Comparison of ENCODE assay signal across 8 cellular contexts in genomic region chr7:38178004-38178694, GRCh38. TPM values are rescaled to one million over a fixed set of nuclear protein-coding genes. Genes with fewer than 3 reads are reported as not detected.
DNase-seq lines count a peak whose midpoint lies in the region; ATAC-seq and TF ChIP-seq lines count a peak whose summit lies in the region.

Gene STARD3NL (plus strand): TSS chr7:38178245. CDS start chr7:38207505, 29,260 bp downstream.

- intact Hi-C loops in activated B cell treated with CpG ODN at 0.5 μM for 24 hours (cut with micrococcal nuclease) = loop anchor here (1.0 to 10.0 kb wide), 11 partner anchors 8 to 1957 kb away; partner anchors contain the start of genes ELMO1, MPLKIP, RALA and SUGCT

- in situ Hi-C loops in GM18951 (cut with MboI; ENCODE audit: low sequenced_read_pairs, unreplicated experiment) = no loop called here

- CTCF ChIA-PET in activated B cell treated with CpG ODN at 0.5 μM for 24 hours (lab: Charles Lee) = interaction anchor here (0.8 to 1.4 kb wide), 2 partner anchors 38 to 70 kb away, joined by 3 to 13 read pairs; no protein-coding TSS in a partner anchor

- peak within 1 kb of the TSS; percentile 79 for H3K27ac ChIP-seq in caudate nucleus (ENCODE audit: low read depth, low read length)

- H3K27ac Mint-ChIP-seq in activated B cell treated with CpG ODN at 0.5 μM for 24 hours (peak within 1 kb of the TSS; percentile 93), immature natural killer cell (peak within 1 kb of the TSS; percentile 93 to 99 (median 95))

- H3K4me3 Mint-ChIP-seq in activated B cell treated with CpG ODN at 0.5 μM for 24 hours (peak within 1 kb of the TSS; percentile 97), immature natural killer cell (peak within 1 kb of the TSS; percentile 96 to 98 (median 97))

- TF ChIP-seq POLR2A in GM18951 (IDR thresholded peaks at IDR 0.05; ENCODE audit: extremely low read depth, insufficient read depth, insufficient read length) = peak; percentile 81

- H3K9me3 Mint-ChIP-seq in activated B cell treated with CpG ODN at 0.5 μM for 24 hours (no peaks in the 10 kb centered on the region), immature natural killer cell (no peaks in the 10 kb centered on the region)

- H3K36me3 Mint-ChIP-seq in activated B cell treated with CpG ODN at 0.5 μM for 24 hours (ENCODE audit: low read depth) (peaks cover 9% of the 10 kb centered on the region), immature natural killer cell (no peaks in the 10 kb centered on the region)

- POLR2A ChIA-PET in activated B cell treated with CpG ODN at 0.5 μM for 24 hours (lab: Charles Lee) = interaction anchor here (0.7 to 1.6 kb wide), 3 partner anchors 8 to 15 kb away, joined by 3 to 6 read pairs (median 3); no protein-coding TSS in a partner anchor

- H3K4me1 Mint-ChIP-seq in activated B cell treated with CpG ODN at 0.5 μM for 24 hours (peaks cover 36% of the 10 kb centered on the region), immature natural killer cell (peaks cover 35 to 58% of the 10 kb centered on the region in 2 donors)

- DNase-seq in AG08396 (ENCODE audit: low spot score) (peak; percentile 97), NCI-H345 (lab: John Stamatoyannopoulos, UW) (peak; percentile 100), activated B cell treated with CpG ODN at 0.5 μM for 24 hours (peak; percentile 81), caudate nucleus (lab: John Stamatoyannopoulos, UW) (peak; percentile 64 to 100 (median 96)), immature natural killer cell (peak; percentile 92 to 95 (median 94)), smooth muscle cell of the brain vasculature (ENCODE audit: low read depth, low spot score) (peak; percentile 100)

- ATAC-seq in HG03196 (IDR thresholded peaks at IDR 0.05; ENCODE audit: unreplicated experiment) (peak; percentile 99), activated B cell treated with CpG ODN at 0.5 μM for 24 hours (ENCODE audit: low read depth) (peak; percentile 96)

- no peak for TF ChIP-seq CTCF in activated B cell treated with CpG ODN at 0.5 μM for 24 hours (IDR thresholded peaks at IDR 0.05)

- H3K27me3 Mint-ChIP-seq in activated B cell treated with CpG ODN at 0.5 μM for 24 hours = no peaks in the 10 kb centered on the region
- peaks cover 0 to 10% (median 5%) of the 10 kb centered on the region in 3 donors for H3K27me3 Mint-ChIP-seq in immature natural killer cell (ENCODE audit: low read depth in 3 of 3)

RNA-seq across cellular contexts. Expression of gene STARD3NL, which starts in this region (rescaled TPM):
- 16.2 and 17.4 TPM in 2 replicates for total RNA-seq in activated B cell treated with CpG ODN at 0.5 μM for 24 hours
- 100 to 1,000 TPM in 2 of 3 donors, 10 to 100 TPM in 1; 94.8 to 121 (median 113) TPM for polyA plus RNA-seq in immature natural killer cell

Comparison
In these comparisons a context has a peak if more than half of its experiments do, and no peak if none do; other contexts are left out.
1. Peak in every context shown above with its lines: DNase-seq, ATAC-seq and H3K27ac ChIP-seq.